Comparison of ENCODE assay signal across 8 cellular contexts in the genomic region with DNA sequence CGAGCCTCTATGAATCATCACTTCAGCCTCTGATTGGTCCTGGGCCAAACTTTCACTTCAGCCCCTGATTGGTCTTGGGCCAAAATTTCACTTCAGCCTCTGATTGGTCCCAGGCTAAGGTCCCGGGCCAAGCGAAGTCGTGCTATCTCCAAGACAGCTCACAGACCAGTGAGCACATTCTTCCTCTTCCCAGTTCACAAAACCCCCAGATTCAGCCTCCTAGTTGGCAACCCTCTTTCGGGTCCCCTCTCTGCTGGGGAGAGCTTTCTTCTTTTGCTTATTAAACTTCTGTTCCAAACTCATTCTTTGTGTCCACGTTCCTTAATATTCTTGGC.
DNase-seq lines count a peak whose midpoint lies in the region; ATAC-seq, FAIRE-seq and TF ChIP-seq lines count a peak whose summit lies in the region.
"Not testable (repeated sequence)": the region's sequence is repeated elsewhere in the genome, so short reads cannot be mapped to it uniquely, and the experiment has no call there.

No MANE protein-coding gene starts in this region.

- not testable (repeated sequence) for H3K27ac Mint-ChIP-seq in activated CD4-positive, alpha-beta memory T cell treated with anti-CD3 and anti-CD28 coated beads for 36 hours; activated naive CD4-positive, alpha-beta T cell treated with anti-CD3 and anti-CD28 coated beads, Interleukin-2, amount 10 ng/mL, durations not matched to agents 7 days and 5 days; chondrocyte (ENCODE audit: unreplicated experiment)

- H3K9me3 ChIP-seq in left lung, pancreas: not testable (repeated sequence)

- DNase-seq in H54 (ENCODE audit: insufficient read length, low spot score); RCC 7860 (ENCODE audit: low spot score); activated CD4-positive, alpha-beta memory T cell treated with anti-CD3 and anti-CD28 coated beads for 36 hours; activated naive CD4-positive, alpha-beta T cell treated with anti-CD3 and anti-CD28 coated beads, Interleukin-2, amount 10 ng/mL, durations not matched to agents 7 days and 5 days; chondrocyte (ENCODE audit: low spot score); left lung; pancreas: not testable (repeated sequence)

- not testable (repeated sequence) for H3K4me3 ChIP-seq in left lung, pancreas

- ATAC-seq in left lung (peak; percentile 41), pancreas (peak in 2 of 4 donors; percentile 29 to 53)

- not testable (repeated sequence) for H3K27ac ChIP-seq in left lung, pancreas

- H3K9me3 Mint-ChIP-seq in activated CD4-positive, alpha-beta memory T cell treated with anti-CD3 and anti-CD28 coated beads for 36 hours; activated naive CD4-positive, alpha-beta T cell treated with anti-CD3 and anti-CD28 coated beads, Interleukin-2, amount 10 ng/mL, durations not matched to agents 7 days and 5 days; chondrocyte (ENCODE audit: low read depth): not testable (repeated sequence)

- H3K27me3 ChIP-seq in left lung, pancreas: not testable (repeated sequence)

- H3K36me3 Mint-ChIP-seq in activated CD4-positive, alpha-beta memory T cell treated with anti-CD3 and anti-CD28 coated beads for 36 hours; activated naive CD4-positive, alpha-beta T cell treated with anti-CD3 and anti-CD28 coated beads, Interleukin-2, amount 10 ng/mL, durations not matched to agents 7 days and 5 days; chondrocyte (ENCODE audit: low read depth): not testable (repeated sequence)

- FAIRE-seq in A204.1 (lab: Jason Lieb, UNC) (peak; percentile 62), H54 (lab: Jason Lieb, UNC) (peak; percentile 58), RCC 7860 (lab: Jason Lieb, UNC) (peak; percentile 77), pancreas (lab: Jason Lieb, UNC) (peak; percentile 23)

- WGBS in pancreas, 2 donors: no CpG with 5 or more reads among the region's 6 CpGs

- POLR2A ChIA-PET in activated CD4-positive, alpha-beta memory T cell treated with anti-CD3 and anti-CD28 coated beads for 36 hours (lab: Charles Lee): not testable (repeated sequence)

- H3K4me3 Mint-ChIP-seq in activated CD4-positive, alpha-beta memory T cell treated with anti-CD3 and anti-CD28 coated beads for 36 hours: peak overlapping the region; percentile 79
- H3K4me3 Mint-ChIP-seq in activated naive CD4-positive, alpha-beta T cell treated with anti-CD3 and anti-CD28 coated beads, Interleukin-2, amount 10 ng/mL, durations not matched to agents 7 days and 5 days: peak overlapping the region; percentile 93
- peak overlapping the region; percentile 85 for H3K4me3 Mint-ChIP-seq in chondrocyte (ENCODE audit: unreplicated experiment)

- intact Hi-C loops in activated CD4-positive, alpha-beta memory T cell treated with anti-CD3 and anti-CD28 coated beads for 36 hours (cut with micrococcal nuclease); left lung (cut with DNase I); pancreas (cut with DNase I): not testable (repeated sequence)

- not testable (repeated sequence) for H3K4me1 Mint-ChIP-seq in activated CD4-positive, alpha-beta memory T cell treated with anti-CD3 and anti-CD28 coated beads for 36 hours (ENCODE audit: low read depth); activated naive CD4-positive, alpha-beta T cell treated with anti-CD3 and anti-CD28 coated beads, Interleukin-2, amount 10 ng/mL, durations not matched to agents 7 days and 5 days; chondrocyte (ENCODE audit: low read depth)

- not testable (repeated sequence) for H3K4me1 ChIP-seq in left lung, pancreas

- CTCF ChIA-PET in activated CD4-positive, alpha-beta memory T cell treated with anti-CD3 and anti-CD28 coated beads for 36 hours (lab: Charles Lee); activated naive CD4-positive, alpha-beta T cell treated with anti-CD3 and anti-CD28 coated beads, Interleukin-2, amount 10 ng/mL, durations not matched to agents 7 days and 5 days (lab: Charles Lee): not testable (repeated sequence)

- not testable (repeated sequence) for TF ChIP-seq POLR2A in H54 (IDR thresholded peaks at IDR 0.05; ENCODE audit: low read depth, low read length)

- H3K27me3 Mint-ChIP-seq in activated CD4-positive, alpha-beta memory T cell treated with anti-CD3 and anti-CD28 coated beads for 36 hours; activated naive CD4-positive, alpha-beta T cell treated with anti-CD3 and anti-CD28 coated beads, Interleukin-2, amount 10 ng/mL, durations not matched to agents 7 days and 5 days; chondrocyte (ENCODE audit: low read depth): not testable (repeated sequence)

- TF ChIP-seq CTCF in chondrocyte (IDR thresholded peaks at IDR 0.05); left lung (IDR thresholded peaks at IDR 0.05); pancreas (IDR thresholded peaks at IDR 0.05): not testable (repeated sequence)

- H3K36me3 ChIP-seq in left lung, pancreas: not testable (repeated sequence)
